9 cellular contexts compared by ENCODE assay signal in genomic region chr14:50335389-50335788, GRCh38. TPM values are rescaled to one million over a fixed set of nuclear protein-coding genes. Genes with fewer than 3 reads are reported as not detected.
DNase-seq lines count a peak whose midpoint lies in the region; ATAC-seq and TF ChIP-seq lines count a peak whose summit lies in the region.
"Had no signal": no experiment of that assay in that cellular context is flagged by ENCODE, and none has a peak within 500 bp of the region (broad histone marks: within the 10 kb centered on the region; RNA-seq: fewer than 3 reads in every experiment).

No MANE protein-coding gene starts in this region.

- peaks cover 15% of the 10 kb centered on the region for H3K4me1 Mint-ChIP-seq in activated naive CD4-positive, alpha-beta T cell treated with anti-CD3 and anti-CD28 coated beads, Interleukin-2, amount 10 ng/mL, durations not matched to agents 7 days and 5 days
- H3K4me1 Mint-ChIP-seq in T-helper 17 cell: peaks cover 17% of the 10 kb centered on the region

- H3K9me3 Mint-ChIP-seq in activated naive CD4-positive, alpha-beta T cell treated with anti-CD3 and anti-CD28 coated beads, Interleukin-2, amount 10 ng/mL, durations not matched to agents 7 days and 5 days: no peaks in the 10 kb centered on the region

- peaks cover 0 to 50% (median 45%) of the 10 kb centered on the region in 9 donors for H3K4me1 ChIP-seq in heart right ventricle
- peaks cover 24% of the 10 kb centered on the region for H3K4me1 ChIP-seq in ovary (ENCODE audit: insufficient read depth)

- DNase-seq in activated naive CD4-positive, alpha-beta T cell treated with anti-CD3 and anti-CD28 coated beads, Interleukin-2, amount 10 ng/mL, durations not matched to agents 7 days and 5 days: no peak
- DNase-seq in activated naive CD4-positive, alpha-beta T cell (lab: John Stamatoyannopoulos, UW): no peak
- DNase-seq in T-helper 17 cell: no peak
- peak; percentile 21 to 62 for DNase-seq in heart right ventricle
- peak in 4 of 5 donors; percentile 46 to 64 (median 54) for DNase-seq in ovary
- no peak for DNase-seq in GM19238 (ENCODE audit: insufficient read length, low spot score)
- DNase-seq in stimulated activated CD4-positive, alpha-beta T cell treated with anti-CD3 and anti-CD28 coated beads, Interleukin-2, amount 100 ng/mL, for 24 hours: no peak

- peaks cover 19% of the 10 kb centered on the region for H3K36me3 Mint-ChIP-seq in activated naive CD4-positive, alpha-beta T cell treated with anti-CD3 and anti-CD28 coated beads, Interleukin-2, amount 10 ng/mL, durations not matched to agents 7 days and 5 days
- H3K36me3 Mint-ChIP-seq in T-helper 17 cell (ENCODE audit: low read depth): peaks cover 7% of the 10 kb centered on the region

- intact Hi-C loops in heart right ventricle (cut with DNase I) (loop anchor here in 1 of 10 donors (5.0 kb wide), 1 partner anchor 62 kb away; the partner anchor contains the start of gene CDKL1), ovary (cut with DNase I) (loop anchor here in 1 of 4 donors (5.0 kb wide), 1 partner anchor 52 kb away; no protein-coding TSS in a partner anchor)

- H3K4me3 ChIP-seq in heart right ventricle (peak overlapping the region in 1 of 10 donors; percentile 6), ovary (no peak overlapping the region)

- H3K27ac ChIP-seq in heart right ventricle (peak overlapping the region; percentile 1 to 88 (median 75)), ovary (peak overlapping the region in 1 of 2 donors; percentile 59)
- H3K27ac ChIP-seq: C4-2B had no signal

- no peak overlapping the region for H3K4me3 Mint-ChIP-seq in activated naive CD4-positive, alpha-beta T cell treated with anti-CD3 and anti-CD28 coated beads, Interleukin-2, amount 10 ng/mL, durations not matched to agents 7 days and 5 days
- peak overlapping the region; percentile 36 for H3K4me3 Mint-ChIP-seq in T-helper 17 cell

- TF ChIP-seq POLR2A in ovary (IDR thresholded peaks at IDR 0.05): no peak

- TF ChIP-seq CTCF in heart right ventricle (IDR thresholded peaks at IDR 0.05): peak in 1 of 9 donors; percentile 5
- no peak for TF ChIP-seq CTCF in ovary (IDR thresholded peaks at IDR 0.05)

- no peaks in the 10 kb centered on the region for H3K27me3 Mint-ChIP-seq in activated naive CD4-positive, alpha-beta T cell treated with anti-CD3 and anti-CD28 coated beads, Interleukin-2, amount 10 ng/mL, durations not matched to agents 7 days and 5 days
- H3K27me3 Mint-ChIP-seq in T-helper 17 cell: no peaks in the 10 kb centered on the region

- H3K27me3 ChIP-seq in heart right ventricle (no peaks in the 10 kb centered on the region), ovary (no peaks in the 10 kb centered on the region)

- peak overlapping the region; percentile 73 for H3K27ac Mint-ChIP-seq in activated naive CD4-positive, alpha-beta T cell treated with anti-CD3 and anti-CD28 coated beads, Interleukin-2, amount 10 ng/mL, durations not matched to agents 7 days and 5 days
- H3K27ac Mint-ChIP-seq in T-helper 17 cell: peak overlapping the region; percentile 66

- CTCF ChIA-PET in activated naive CD4-positive, alpha-beta T cell treated with anti-CD3 and anti-CD28 coated beads, Interleukin-2, amount 10 ng/mL, durations not matched to agents 7 days and 5 days (lab: Charles Lee): interaction anchor here (0.9 to 1.3 kb wide), 3 partner anchors 14 to 28 kb away, joined by 4 read pairs; no protein-coding TSS in a partner anchor

- peaks cover 0 to 44% (median 0%) of the 10 kb centered on the region in 9 donors for H3K36me3 ChIP-seq in heart right ventricle
- H3K36me3 ChIP-seq in ovary: no peaks in the 10 kb centered on the region

- ATAC-seq in T-helper 17 cell (no peak), heart right ventricle (peak; percentile 45 to 83 (median 72)), GM21447 (IDR thresholded peaks at IDR 0.05; ENCODE audit: unreplicated experiment) (no peak)

- 18 to 20% methylated on average over 7 of the region's 7 CpGs for WGBS in heart right ventricle, 2 donors
- WGBS in ovary, 3 donors: 9 to 17% (median 14%) methylated on average over 7 of the region's 7 CpGs

- H3K9me3 ChIP-seq in T-helper 17 cell (ENCODE audit: control insufficient read depth, low read length, poor library complexity, severe bottlenecking) (no peaks in the 10 kb centered on the region), heart right ventricle (no peaks in the 10 kb centered on the region), ovary (no peaks in the 10 kb centered on the region)

- no peak for TF ChIP-seq EP300 in ovary (IDR thresholded peaks at IDR 0.05)

RNA-seq across cellular contexts. Expression of gene DMAC2L, which starts 23.3 kb away (rescaled TPM):
- total RNA-seq in T-helper 17 cell: 10 to 100 TPM; 12.0 to 16.1 TPM
- total RNA-seq in heart right ventricle: 10 to 100 TPM; 17.0 to 31.3 (median 24.4) TPM
- 10 to 100 TPM in 1 of 2 donors, 1 to 10 TPM in 1; 9.4 to 25.4 TPM for polyA plus RNA-seq in heart right ventricle
- total RNA-seq in ovary: 10 to 100 TPM in 6 of 7 donors, 1 to 10 TPM in 1; 5.1 to 19.8 (median 12.9) TPM
- polyA plus RNA-seq in ovary: 10 to 100 TPM; 11.6 to 13.4 TPM

RNA-seq across cellular contexts. Expression of gene L2HGDH, which starts 23.4 kb away (rescaled TPM):
- total RNA-seq in T-helper 17 cell (1 to 10 TPM; 1.8 to 4.1 TPM), heart right ventricle (10 to 100 TPM in 9 of 10 donors, 1 to 10 TPM in 1; 7.5 to 15.5 (median 12.1) TPM), ovary (1 to 10 TPM; 3.1 to 5.9 (median 5.1) TPM)
- polyA plus RNA-seq in heart right ventricle (1 to 10 TPM; 1.9 to 3.7 TPM), ovary (1 to 10 TPM; 2.3 to 3.5 TPM)

Comparison
In these comparisons a context has a peak if more than half of its experiments do, and no peak if none do; other contexts are left out.
1. DNase-seq: peak in heart right ventricle (2 of 2) and ovary (4 of 5); none in activated naive CD4-positive, alpha-beta T cell treated with anti-CD3 and anti-CD28 coated beads, Interleukin-2, amount 10 ng/mL, durations not matched to agents 7 days and 5 days (single experiment), activated naive CD4-positive, alpha-beta T cell (0 of 4), T-helper 17 cell (0 of 3), GM19238 (single experiment) and stimulated activated CD4-positive, alpha-beta T cell treated with anti-CD3 and anti-CD28 coated beads, Interleukin-2, amount 100 ng/mL, for 24 hours (0 of 2).
2. ATAC-seq: peak in heart right ventricle (8 of 8); none in T-helper 17 cell (single experiment) and GM21447 (single experiment).